ENCODE assay signal across 8 cellular contexts in genomic region chr4:141133146-141134006, GRCh38. TPM values are rescaled to one million over a fixed set of nuclear protein-coding genes. Genes with fewer than 3 reads are reported as not detected.
DNase-seq lines count a peak whose midpoint lies in the region; ATAC-seq and TF ChIP-seq lines count a peak whose summit lies in the region.

Gene RNF150, minus strand, starts transcription at chr4:141133469.

- H3K9me3 ChIP-seq in BLaER1, result no peaks in the 10 kb centered on the region
- no peaks in the 10 kb centered on the region for H3K9me3 ChIP-seq in mucosa of stomach (ENCODE audit: control insufficient read depth, low read length)
- H3K9me3 ChIP-seq in stomach, result no peaks in the 10 kb centered on the region

- 2 to 6% (median 2%) methylated on average over 17 to 50 of the region's 50 CpGs for WGBS in stomach, 5 donors

- peak; percentile 90 for DNase-seq in NCI-H446 treated with DMSO at 0.1 percent for 48 hours (lab: John Stamatoyannopoulos, UW)
- DNase-seq in activated T-cell treated with anti-CD3 and anti-CD28 coated beads, Interleukin-2, amount 50 U/mL, for 24 hours, result peak; percentile 61
- DNase-seq in fibroblast of mammary gland (ENCODE audit: low read depth), result peak; percentile 87
- peak; percentile 60 for DNase-seq in stomach

- intact Hi-C loops in stomach (cut with DNase I; ENCODE audit: low total_unique reads), result loop anchor here (5.0 kb wide), 1 partner anchor 271 kb away; no protein-coding TSS in a partner anchor

- TF ChIP-seq CTCF in fibroblast of mammary gland (conservative IDR thresholded peaks at IDR 0.05; ENCODE audit: control insufficient read depth, insufficient read depth, low read depth, low read length) (peak; percentile 84), stomach (IDR thresholded peaks at IDR 0.05) (peak in 5 of 7 experiments; percentile 33 to 62 (median 52))

- TF ChIP-seq POLR2A in stomach (IDR thresholded peaks at IDR 0.05), result no peak

- H3K36me3 ChIP-seq in BLaER1 (no peaks in the 10 kb centered on the region), mucosa of stomach (ENCODE audit: control insufficient read depth, insufficient read depth, low read length) (no peaks in the 10 kb centered on the region), stomach (no peaks in the 10 kb centered on the region)

- H3K27me3 Mint-ChIP-seq in activated T-cell treated with anti-CD3 and anti-CD28 coated beads, Interleukin-2, amount 50 U/mL, for 24 hours, result peaks cover 79% of the 10 kb centered on the region

- H3K27me3 ChIP-seq in BLaER1, result peaks cover 11% of the 10 kb centered on the region; the same call in 1 of the 2 replicates
- H3K27me3 ChIP-seq in mucosa of stomach (ENCODE audit: control insufficient read depth, insufficient read depth, low read length), result peaks cover 36% of the 10 kb centered on the region
- peaks cover 0 to 52% (median 12%) of the 10 kb centered on the region in 3 donors for H3K27me3 ChIP-seq in stomach

- peak within 1 kb of the TSS; percentile 79 for H3K4me3 Mint-ChIP-seq in activated T-cell treated with anti-CD3 and anti-CD28 coated beads, Interleukin-2, amount 50 U/mL, for 24 hours

- H3K4me2 ChIP-seq in BLaER1, result peak within 1 kb of the TSS; percentile 96

- peaks cover 30% of the 10 kb centered on the region for H3K4me1 ChIP-seq in BLaER1
- peaks cover 6% of the 10 kb centered on the region for H3K4me1 ChIP-seq in mucosa of stomach (ENCODE audit: control insufficient read depth, insufficient read depth, low read length)
- H3K4me1 ChIP-seq in stomach, result peaks cover 13 to 31% (median 25%) of the 10 kb centered on the region in 4 donors

- H3K27ac Mint-ChIP-seq in activated T-cell treated with anti-CD3 and anti-CD28 coated beads, Interleukin-2, amount 50 U/mL, for 24 hours, result no peak within 1 kb of the TSS

- H3K9ac ChIP-seq in BLaER1 (peak within 1 kb of the TSS; percentile 78), mucosa of stomach (ENCODE audit: low read length) (no peak within 1 kb of the TSS)

- H3K4me1 Mint-ChIP-seq in activated T-cell treated with anti-CD3 and anti-CD28 coated beads, Interleukin-2, amount 50 U/mL, for 24 hours (ENCODE audit: low read depth), result peaks cover 11% of the 10 kb centered on the region

- ATAC-seq in GM19035 (IDR thresholded peaks at IDR 0.05; ENCODE audit: unreplicated experiment) (peak; percentile 63), HG03378 (IDR thresholded peaks at IDR 0.05; ENCODE audit: unreplicated experiment) (peak; percentile 70)

- no peaks in the 10 kb centered on the region for H3K9me3 Mint-ChIP-seq in activated T-cell treated with anti-CD3 and anti-CD28 coated beads, Interleukin-2, amount 50 U/mL, for 24 hours

- H3K4me3 ChIP-seq in BLaER1 (peak within 1 kb of the TSS; percentile 87), fibroblast of mammary gland (ENCODE audit: control insufficient read depth, low read depth, low read length) (peak within 1 kb of the TSS; percentile 51), mucosa of stomach (ENCODE audit: low read length) (peak within 1 kb of the TSS; percentile 33), stomach (peak within 1 kb of the TSS; percentile 73 to 89 (median 76))

- TF ChIP-seq EP300 in stomach (IDR thresholded peaks at IDR 0.05), result no peak

- H3K36me3 Mint-ChIP-seq in activated T-cell treated with anti-CD3 and anti-CD28 coated beads, Interleukin-2, amount 50 U/mL, for 24 hours (ENCODE audit: low read depth), result no peaks in the 10 kb centered on the region

- no peaks in the 10 kb centered on the region for H4K20me1 ChIP-seq in BLaER1

- H3K27ac ChIP-seq in BLaER1 (peak within 1 kb of the TSS; percentile 71), stomach (peak within 1 kb of the TSS; percentile 24 to 84 (median 65))

RNA-seq across cellular contexts. Expression of gene RNF150, which starts in this region (rescaled TPM):
- 10 to 100 TPM in 4 of 5 donors, 1 to 10 TPM in 1; 5.9 to 88.1 (median 21.7) TPM for total RNA-seq in stomach
- 1 to 10 TPM in 1 of 3 donors, under 1 TPM in 2; 0.31 to 1.3 (median 0.61) TPM for polyA plus RNA-seq in stomach

Comparison
In these comparisons a context has a peak if more than half of its experiments do, and no peak if none do; other contexts are left out.
1. Peak in every context shown above with its lines: DNase-seq, ATAC-seq, H3K4me3 ChIP-seq and H3K27ac ChIP-seq.
2. H3K4me3 ChIP-seq: peak in every context shown above with its lines; median percentile 87 in BLaER1; 76 in stomach; 51 in fibroblast of mammary gland; 33 in mucosa of stomach.